Comparison of ENCODE assay signal across 19 cellular contexts in genomic region chr13:53123536-53123935, GRCh38.
DNase-seq lines count a peak whose midpoint lies in the region; ATAC-seq and TF ChIP-seq lines count a peak whose summit lies in the region.
"Had no signal": no experiment of that assay in that cellular context is flagged by ENCODE, and none has a peak within 500 bp of the region (broad histone marks: within the 10 kb centered on the region; RNA-seq: fewer than 3 reads in every experiment).

No MANE protein-coding gene starts in this region.

- 0 out of 2 replicates have a peak overlapping the region, but pooled peaks have one; percentile 8 for H2BK120ac ChIP-seq in IMR-90 (ENCODE audit: low read depth, low read length)
- H2BK120ac ChIP-seq in neuronal stem cell (ENCODE audit: low read depth, low read length): no peak overlapping the region

- H2BK15ac ChIP-seq in IMR-90 (ENCODE audit: low read depth, low read length): no peak overlapping the region
- no peak overlapping the region for H2BK15ac ChIP-seq in neuronal stem cell (ENCODE audit: low read length)

- H3K27me3 ChIP-seq in GM23338 (ENCODE audit: insufficient read depth): no peaks in the 10 kb centered on the region
- no peaks in the 10 kb centered on the region for H3K27me3 ChIP-seq in IMR-90 (ENCODE audit: control insufficient read depth, insufficient read depth, low read length)
- no peaks in the 10 kb centered on the region for H3K27me3 ChIP-seq in neuronal stem cell (ENCODE audit: control insufficient read depth in 3 of 3, insufficient read depth in 3 of 3, low read depth in 1 of 3, low read length in 3 of 3)
- H3K27me3 ChIP-seq: BLaER1 treated with 17β-estradiol and CSF1 and Interleukin-3, amounts not matched to agents 10 nM and 100 nM had no signal

- peaks cover 19% of the 10 kb centered on the region for H3K4me1 Mint-ChIP-seq in GM23338
- H3K4me1 Mint-ChIP-seq: B cell had no signal

- no peak overlapping the region for H3K4ac ChIP-seq in IMR-90 (ENCODE audit: low read depth, low read length)
- no peak overlapping the region for H3K4ac ChIP-seq in neuronal stem cell (ENCODE audit: low read length)

- H3K4me2 ChIP-seq in GM23338: no peak overlapping the region
- H3K4me2 ChIP-seq in IMR-90 (ENCODE audit: low read depth, low read length): no peak overlapping the region
- no peak overlapping the region for H3K4me2 ChIP-seq in neuronal stem cell (ENCODE audit: insufficient read depth, low read length, poor library complexity, severe bottlenecking)
- H3K4me2 ChIP-seq: A549; BLaER1 treated with 17β-estradiol and CSF1 and Interleukin-3, amounts not matched to agents 10 nM and 100 nM had no signal

- H3K18ac ChIP-seq in IMR-90 (ENCODE audit: low read depth, low read length) (no peak overlapping the region), neuronal stem cell (ENCODE audit: low read length) (no peak overlapping the region)

- no peak overlapping the region for H2AK5ac ChIP-seq in IMR-90 (ENCODE audit: low read depth, low read length)
- peak overlapping the region; percentile 11 for H2AK5ac ChIP-seq in neuronal stem cell (ENCODE audit: low read depth, low read length)

- H4K8ac ChIP-seq in IMR-90 (ENCODE audit: low read depth in 2 of 2, low read length in 2 of 2) (no peak overlapping the region), neuronal stem cell (ENCODE audit: low read depth, low read length) (no peak overlapping the region)

- intact Hi-C loops in IMR-90 (cut with micrococcal nuclease): no loop called here
- intact Hi-C loops in mucosa of descending colon (cut with DNase I, micrococcal nuclease): no loop called here

- H3K79me2 ChIP-seq in GM23338 (replicated peaks; ENCODE audit: insufficient read depth): no peaks in the 10 kb centered on the region

- H3K4me1 ChIP-seq in GM23338 (ENCODE audit: insufficient read depth) (peaks cover 23% of the 10 kb centered on the region), IMR-90 (ENCODE audit: control insufficient read depth, insufficient read depth, low read length) (no peaks in the 10 kb centered on the region; the same call in 1 of the 2 replicates), neuronal stem cell (ENCODE audit: control insufficient read depth in 2 of 2, insufficient read depth in 1 of 2, low read depth in 1 of 2, low read length in 2 of 2) (peaks cover 3 to 11% of the 10 kb centered on the region in 2 donors), mucosa of descending colon (ENCODE audit: low read depth) (no peaks in the 10 kb centered on the region)
- H3K4me1 ChIP-seq: A549; BLaER1 treated with 17β-estradiol and CSF1 and Interleukin-3, amounts not matched to agents 10 nM and 100 nM; Caco-2 had no signal

- peaks cover 2% of the 10 kb centered on the region for H3K27me3 Mint-ChIP-seq in GM23338 (ENCODE audit: insufficient read depth, low read depth, poor library complexity)
- H3K27me3 Mint-ChIP-seq: B cell; CD4-positive, alpha-beta T cell had no signal

- no peak overlapping the region for H3K9ac ChIP-seq in IMR-90 (ENCODE audit: low read depth, low read length)
- H3K9ac ChIP-seq in neuronal stem cell (ENCODE audit: low read depth, low read length, poor library complexity): no peak overlapping the region
- H3K9ac ChIP-seq: BLaER1 treated with 17β-estradiol and CSF1 and Interleukin-3, amounts not matched to agents 10 nM and 100 nM had no signal

- H2AK9ac ChIP-seq in IMR-90 (replicated peaks; ENCODE audit: low read depth, low read length, poor library complexity): no peak overlapping the region

- no TSS peak for BruUV-seq in IMR-90 (replicated peaks; lab: Mats Ljungman, UMichigan)

- 0 out of 2 replicates have a peak overlapping the region, but pooled peaks have one; percentile 23 for H2AFZ ChIP-seq in GM23338
- H2AFZ ChIP-seq in IMR-90 (replicated peaks; ENCODE audit: low read length, poor library complexity): no peak overlapping the region
- H2AFZ ChIP-seq in neuronal stem cell (ENCODE audit: low read length): no peak overlapping the region

- H4K20me1 ChIP-seq in GM23338 (replicated peaks; ENCODE audit: insufficient read depth): no peaks in the 10 kb centered on the region
- no peaks in the 10 kb centered on the region for H4K20me1 ChIP-seq in IMR-90 (ENCODE audit: insufficient read depth, low read length)
- H4K20me1 ChIP-seq: BLaER1 treated with 17β-estradiol and CSF1 and Interleukin-3, amounts not matched to agents 10 nM and 100 nM had no signal

- H2BK5ac ChIP-seq in IMR-90 (ENCODE audit: low read depth, low read length, poor library complexity, severe bottlenecking) (no peak overlapping the region), neuronal stem cell (ENCODE audit: low read length) (no peak overlapping the region)

- TF ChIP-seq RAD21 in IMR-90 (IDR thresholded peaks at IDR 0.05; ENCODE audit: low read length): no peak

- H2BK12ac ChIP-seq in neuronal stem cell (ENCODE audit: low read length): no peak overlapping the region

- H3K9me1 ChIP-seq in IMR-90 (ENCODE audit: insufficient read depth, low read length): no peaks in the 10 kb centered on the region

- peaks cover 2% of the 10 kb centered on the region; the same call in 2 of the 3 replicates for H3K36me3 Mint-ChIP-seq in GM23338 (ENCODE audit: low read depth)
- H3K36me3 Mint-ChIP-seq: CD8-positive, alpha-beta T cell had no signal

- H3K9me2 ChIP-seq in GM23338 (ENCODE audit: insufficient read depth): peaks cover 5% of the 10 kb centered on the region

- H3F3A ChIP-seq in GM23338 (replicated peaks; ENCODE audit: low read depth): no peaks in the 10 kb centered on the region

- peaks cover 4% of the 10 kb centered on the region for H3K9me3 ChIP-seq in IMR-90 (ENCODE audit: control insufficient read depth, insufficient read depth, low read length)
- no peaks in the 10 kb centered on the region for H3K9me3 ChIP-seq in neuronal stem cell (replicated peaks in 1 of 2; ENCODE audit: control insufficient read depth in 2 of 2, insufficient read depth in 1 of 2, low read depth in 1 of 2, low read length in 2 of 2)
- no peaks in the 10 kb centered on the region for H3K9me3 ChIP-seq in mucosa of descending colon
- H3K9me3 ChIP-seq: A549; BLaER1 treated with 17β-estradiol and CSF1 and Interleukin-3, amounts not matched to agents 10 nM and 100 nM; Caco-2 had no signal

- no CpG with 5 or more reads among the region's 3 CpGs for WGBS in IMR-90 (ENCODE audit: extremely low coverage in 2 of 2, insufficient read length in 1 of 2), 2 experiments
- no CpG with 5 or more reads among the region's 3 CpGs for WGBS in neuronal stem cell (ENCODE audit: extremely low coverage in 2 of 2, insufficient read length in 2 of 2, insufficient replicate concordance in 1 of 2), 2 donors

- ATAC-seq in GM23338 (no peak), IMR-90 (ENCODE audit: low read depth) (no peak), mucosa of descending colon (no peak)
- ATAC-seq: A549; CD8-positive, alpha-beta T cell; GM12878 had no signal

- DNase-seq in GM23338 (ENCODE audit: low spot score) (no peak), IMR-90 (no peak), neuronal stem cell (ENCODE audit: low spot score) (no peak), mucosa of descending colon (no peak), NCI-H1092 (lab: John Stamatoyannopoulos, UW) (no peak)
- no peak for DNase-seq in activated T-cell treated with anti-CD3 and anti-CD28 coated beads, Interleukin-2, amount 50 U/mL, for 1 hour
- DNase-seq: AML-193; Caco-2; Calu3; CD4-positive, alpha-beta T cell; CD8-positive, alpha-beta T cell; DMS79 treated with DMSO at 0.1 percent for 48 hours; GDM1 had no signal

- H3K9me3 Mint-ChIP-seq in GM23338: peaks cover 6% of the 10 kb centered on the region
- H3K9me3 Mint-ChIP-seq: CD8-positive, alpha-beta T cell had no signal

- no peak overlapping the region for H3K27ac Mint-ChIP-seq in GM23338
- H3K27ac Mint-ChIP-seq: B cell; CD4-positive, alpha-beta T cell; CD8-positive, alpha-beta T cell had no signal

- TF ChIP-seq CTCF in GM23338 (conservative IDR thresholded peaks at IDR 0.05; ENCODE audit: low read depth in 2 of 2): no peak
- TF ChIP-seq CTCF in IMR-90 (conservative IDR thresholded peaks at IDR 0.05; ENCODE audit: low read depth, low read length): no peak
- TF ChIP-seq CTCF in mucosa of descending colon (IDR thresholded peaks at IDR 0.05): no peak

- CTCF ChIA-PET in IMR-90 (lab: Yijun Ruan, JAX): no interaction called here

- H4K91ac ChIP-seq in IMR-90 (ENCODE audit: insufficient read depth, low read depth, low read length): no peak overlapping the region
- no peak overlapping the region for H4K91ac ChIP-seq in neuronal stem cell (ENCODE audit: low read depth, low read length, poor library complexity)

- dilution Hi-C loops in IMR-90 (cut with HindIII; ENCODE audit: low sequenced_read_pairs, unreplicated experiment): no loop called here

- H4K5ac ChIP-seq in IMR-90 (ENCODE audit: low read depth, low read length): no peak overlapping the region

- H3K36me3 ChIP-seq in GM23338 (ENCODE audit: insufficient read depth) (no peaks in the 10 kb centered on the region), IMR-90 (ENCODE audit: control insufficient read depth, insufficient read depth, low read length) (no peaks in the 10 kb centered on the region), neuronal stem cell (replicated peaks in 1 of 2; ENCODE audit: control insufficient read depth in 2 of 2, insufficient read depth in 2 of 2, low read length in 2 of 2) (no peaks in the 10 kb centered on the region), mucosa of descending colon (ENCODE audit: low read depth) (no peaks in the 10 kb centered on the region)
- H3K36me3 ChIP-seq: BLaER1 treated with 17β-estradiol and CSF1 and Interleukin-3, amounts not matched to agents 10 nM and 100 nM had no signal

- H3K14ac ChIP-seq in IMR-90 (replicated peaks; ENCODE audit: low read depth, low read length) (no peak overlapping the region), neuronal stem cell (ENCODE audit: low read length) (no peak overlapping the region)

- H3K4me3 Mint-ChIP-seq in GM23338: no peak overlapping the region
- H3K4me3 Mint-ChIP-seq: B cell; CD4-positive, alpha-beta T cell; CD8-positive, alpha-beta T cell had no signal

- H3K79me1 ChIP-seq in IMR-90 (ENCODE audit: low read depth in 1 of 2, low read length in 2 of 2): no peaks in the 10 kb centered on the region
- H3K79me1 ChIP-seq in neuronal stem cell (ENCODE audit: low read depth, low read length): no peaks in the 10 kb centered on the region

- H3K4me3 ChIP-seq in GM23338 (no peak overlapping the region), IMR-90 (ENCODE audit: insufficient read depth, low read depth, low read length) (no peak overlapping the region), neuronal stem cell (ENCODE audit: low read length in 2 of 2) (no peak overlapping the region), mucosa of descending colon (no peak overlapping the region)
- H3K4me3 ChIP-seq: A549; BLaER1 treated with 17β-estradiol and CSF1 and Interleukin-3, amounts not matched to agents 10 nM and 100 nM; GM12878 had no signal

- H3K23ac ChIP-seq in IMR-90 (ENCODE audit: low read depth, low read length) (no peak overlapping the region), neuronal stem cell (ENCODE audit: low read depth, low read length, poor library complexity) (no peak overlapping the region)

- no peak overlapping the region for H3K27ac ChIP-seq in GM23338 (ENCODE audit: low read depth)
- H3K27ac ChIP-seq in IMR-90 (ENCODE audit: insufficient read depth, low read length): no peak overlapping the region
- no peak overlapping the region for H3K27ac ChIP-seq in neuronal stem cell (replicated peaks; ENCODE audit: low read length)
- H3K27ac ChIP-seq: 22Rv1; A549; BLaER1 treated with 17β-estradiol and CSF1 and Interleukin-3, amounts not matched to agents 10 nM and 100 nM; C4-2B had no signal

- H3K56ac ChIP-seq in IMR-90 (ENCODE audit: extremely low read depth, insufficient read depth, low read length): no peak overlapping the region

- no peak overlapping the region for H2BK20ac ChIP-seq in IMR-90 (ENCODE audit: low read depth, low read length)

- in situ Hi-C loops in IMR-90 (cut with MboI; ENCODE audit: low sequenced_read_pairs): no loop called here

- TF ChIP-seq POLR2A in IMR-90 (IDR thresholded peaks at IDR 0.05; ENCODE audit: low read depth, low read length): no peak

- POLR2A ChIA-PET in IMR-90 (lab: Charles Lee; ENCODE audit: unreplicated experiment): no interaction called here
